ENCODE assay signal across 8 cellular contexts in genomic region chr11:119335655-119336543, GRCh38. TPM values are rescaled to one million over a fixed set of nuclear protein-coding genes. Genes with fewer than 3 reads are reported as not detected.
A peak's percentile ranks its signal among the peaks of the same experiment; 100 is the strongest.
DNase-seq lines count a peak whose midpoint lies in the region; ATAC-seq and TF ChIP-seq lines count a peak whose summit lies in the region.

No MANE protein-coding gene starts in this region.

- H3K4me3 ChIP-seq in Caco-2 (ENCODE audit: low read depth, low read length) (peak overlapping the region; percentile 77), NT2/D1 (ENCODE audit: insufficient read length, low read depth) (peak overlapping the region; percentile 93)

- TF ChIP-seq CTCF in Caco-2 (IDR thresholded peaks at IDR 0.05; ENCODE audit: insufficient read depth in 1 of 2, low read depth in 1 of 2, low read length in 1 of 2, severe bottlenecking in 1 of 2, unreplicated experiment in 1 of 2) (no peak), neural crest cell (conservative IDR thresholded peaks at IDR 0.05) (no peak)

- DNase-seq in Caco-2 (peak in 1 of 2 experiments; percentile 40), NT2/D1 (ENCODE audit: low read depth, low spot score) (no peak), epidermal melanocyte (ENCODE audit: insufficient read length, low spot score) (peak; percentile 7), neural crest cell (ENCODE audit: low read depth, low spot score) (no peak), amniotic stem cell (lab: John Stamatoyannopoulos, UW) (no peak), iPS-NIHi7 (ENCODE audit: extremely low spot score) (no peak)

- H3K9me3 ChIP-seq in Caco-2 = no peaks in the 10 kb centered on the region
- no peaks in the 10 kb centered on the region for H3K9me3 ChIP-seq in NT2/D1 (ENCODE audit: insufficient read depth, low read length)

- H3K9ac ChIP-seq in NT2/D1 (ENCODE audit: insufficient read length, low read depth) = peak overlapping the region; percentile 97

- H3K36me3 Mint-ChIP-seq in Caco-2 (ENCODE audit: insufficient read depth, unreplicated experiment) = peaks cover 22% of the 10 kb centered on the region
- H3K36me3 Mint-ChIP-seq in neural crest cell (ENCODE audit: low read depth) = no peaks in the 10 kb centered on the region

- H3K27ac Mint-ChIP-seq in Caco-2 (ENCODE audit: unreplicated experiment) = peak overlapping the region; percentile 99
- peak overlapping the region; percentile 99 for H3K27ac Mint-ChIP-seq in neural crest cell (ENCODE audit: unreplicated experiment)

- H3K27me3 ChIP-seq in Caco-2 (replicated peaks; ENCODE audit: control insufficient read depth, insufficient read depth, low read length) (no peaks in the 10 kb centered on the region; the same call in 1 of the 2 replicates), NT2/D1 (ENCODE audit: insufficient read depth, insufficient read length) (peaks cover 9% of the 10 kb centered on the region)

- H3K4me1 Mint-ChIP-seq in Caco-2 (ENCODE audit: low read depth, unreplicated experiment) (peaks cover 29% of the 10 kb centered on the region), neural crest cell (peaks cover 63% of the 10 kb centered on the region)

- H3K36me3 ChIP-seq in Caco-2 (ENCODE audit: control insufficient read depth, insufficient read depth, low read length) (peaks cover 3% of the 10 kb centered on the region; the same call in 1 of the 2 replicates), NT2/D1 (ENCODE audit: insufficient read depth, insufficient read length, low read length) (peaks cover 20% of the 10 kb centered on the region)

- POLR2A ChIA-PET in Caco-2 (lab: Charles Lee) = interaction anchor here (0.5 to 0.6 kb wide), 4 partner anchors 25 to 775 kb away, joined by 3 to 11 read pairs (median 3); no protein-coding TSS in a partner anchor

- no peaks in the 10 kb centered on the region for H3K9me3 Mint-ChIP-seq in Caco-2 (ENCODE audit: unreplicated experiment)
- no peaks in the 10 kb centered on the region for H3K9me3 Mint-ChIP-seq in neural crest cell

- ATAC-seq in HG02885 (IDR thresholded peaks at IDR 0.05; ENCODE audit: poor library complexity, unreplicated experiment) = no peak
- ATAC-seq in HG02973 (IDR thresholded peaks at IDR 0.05; ENCODE audit: unreplicated experiment) = no peak

- peaks cover 37% of the 10 kb centered on the region for H3K4me1 ChIP-seq in Caco-2
- H3K4me1 ChIP-seq in NT2/D1 (ENCODE audit: insufficient read depth, insufficient read length) = peaks cover 26% of the 10 kb centered on the region

- CTCF ChIA-PET in Caco-2 (lab: Charles Lee) = interaction anchor here (1.1 to 5.2 kb wide), 2 partner anchors 26 to 130 kb away, joined by 4 to 91 read pairs; partner anchors contain the start of gene CBL

- no TSS peak for BruUV-seq in Caco-2 (replicated peaks; lab: Mats Ljungman, UMichigan)

- H3K27me3 Mint-ChIP-seq in Caco-2 (ENCODE audit: insufficient read depth, unreplicated experiment) = peaks cover under 1% of the 10 kb centered on the region
- peaks cover 18% of the 10 kb centered on the region for H3K27me3 Mint-ChIP-seq in neural crest cell (ENCODE audit: low read depth)

- H3K4me3 Mint-ChIP-seq in Caco-2 (ENCODE audit: unreplicated experiment) (peak overlapping the region; percentile 82), neural crest cell (peak overlapping the region; percentile 92)

- intact Hi-C loops in Caco-2 (cut with micrococcal nuclease; ENCODE audit: unreplicated experiment) = no loop called here

RNA-seq across cellular contexts. Expression of gene RNF26, which starts 1.6 kb away (rescaled TPM):
- total RNA-seq in Caco-2 (2022) (85.8 and 92.7 TPM in 2 replicates), neural crest cell (47.9 and 51.8 TPM in 2 replicates)

RNA-seq across cellular contexts. Expression of gene C1QTNF5, which starts 4.8 kb away (rescaled TPM):
- total RNA-seq in Caco-2 (2022) (0.56 and 1.2 TPM in 2 replicates), neural crest cell (1.9 and 2.1 TPM in 2 replicates)

RNA-seq across cellular contexts. Expression of gene MFRP, which starts 10.6 kb away (rescaled TPM):
- total RNA-seq in Caco-2 (2022) = not detected in 2 replicates
- not detected in 2 replicates for total RNA-seq in neural crest cell

RNA-seq across cellular contexts. Expression of gene MCAM, which starts 19.0 kb away (rescaled TPM):
- 8.3 and 9.8 TPM in 2 replicates for total RNA-seq in Caco-2 (2022)
- total RNA-seq in neural crest cell = 61.6 and 66.7 TPM in 2 replicates

RNA-seq across cellular contexts. Expression of gene USP2, which starts 45.6 kb away (rescaled TPM):
- total RNA-seq in Caco-2 (2022) (13.9 and 14.4 TPM in 2 replicates), neural crest cell (3.4 and 3.7 TPM in 2 replicates)
